ENCODE assay signal across 26 cellular contexts in genomic region chr7:73954861-73955260, GRCh38.
"Had no signal": no experiment of that assay in that cellular context is flagged by ENCODE, and none has a peak within 500 bp of the region (broad histone marks: within the 10 kb centered on the region; RNA-seq: fewer than 3 reads in every experiment).

No MANE protein-coding gene starts in this region.

- H3K9me3 ChIP-seq: stomach, suprapubic skin, testis, thoracic aorta, thyroid gland, tibial artery, transverse colon, upper lobe of left lung, upper lobe of right lung, uterus, vagina had no signal

- DNase-seq: stimulated activated CD4-positive, alpha-beta T cell treated with anti-CD3 and anti-CD28 coated beads, Interleukin-2, amount 100 ng/mL, for 48 hours; stimulated activated CD4-positive, alpha-beta T cell treated with anti-CD3 and anti-CD28 coated beads, Interleukin-4, amount 100 ng/mL, for 1 hour; stimulated activated CD4-positive, alpha-beta T cell treated with anti-CD3 and anti-CD28 coated beads, Interleukin-4, amount 100 ng/mL, for 24 hours; stimulated activated CD4-positive, alpha-beta T cell treated with anti-CD3 and anti-CD28 coated beads, Interleukin-4, amount 100 ng/mL, for 4 hours; stimulated activated CD8-positive, alpha-beta memory T cell treated with anti-CD3 and anti-CD28 coated beads, Interleukin-4, amount 100 ng/mL, for 48 hours; stimulated activated naive B cell treated with anti-CD40 and anti-IgM and Interleukin-4, amounts not matched to agents 10 μg/mL and 1 μg/mL and 100 μg/mL, for 72 hours; stimulated activated naive CD4-positive, alpha-beta T cell; stimulated activated naive CD4-positive, alpha-beta T cell treated with Interleukin-2 at 50 U/mL for 16 hours; stimulated activated naive CD8-positive, alpha-beta T cell treated with anti-CD3 and anti-CD28 coated beads, Interleukin-15, amount 100 ng/mL, for 72 hours; stimulated activated naive CD8-positive, alpha-beta T cell treated with anti-CD3 and anti-CD28 coated beads, Interleukin-15, Interleukin-2, amounts not matched to agents 100 U/mL and 50 U/mL, for 24 hours; stomach; testis; tibial artery; transverse colon; trophoblast cell; upper lobe of right lung; uterus had no signal

- ATAC-seq: stimulated activated effector memory CD8-positive, alpha-beta T cell treated with anti-CD3 and anti-CD28 coated beads, Interleukin-12 subunit alpha, Interleukin-12 subunit beta, amount 100 ng/mL, for 72 hours; stimulated activated memory B cell treated with anti-CD40 and anti-IgM and Interleukin-4, amounts not matched to agents 10 μg/mL and 1 μg/mL and 100 μg/mL, for 72 hours; stimulated activated naive B cell treated with anti-CD40 and anti-IgM and Interleukin-4, amounts not matched to agents 10 μg/mL and 1 μg/mL and 100 μg/mL, for 72 hours; stimulated activated naive CD8-positive, alpha-beta T cell treated with anti-CD3 and anti-CD28 coated beads, Interleukin-15, amount 100 ng/mL, for 72 hours; stimulated activated naive CD8-positive, alpha-beta T cell treated with anti-CD3 and anti-CD28 coated beads, Interleukin-15, Interleukin-2, amounts not matched to agents 100 U/mL and 50 U/mL, for 24 hours; upper lobe of right lung had no signal

- H3K27ac ChIP-seq: stomach, suprapubic skin, testis, thoracic aorta, thyroid gland, tibial artery, tibial nerve, transverse colon, upper lobe of left lung, upper lobe of right lung, uterus, vagina had no signal

- H3K36me3 ChIP-seq: stomach, suprapubic skin, thoracic aorta, thyroid gland, tibial artery, tibial nerve, transverse colon, upper lobe of left lung, upper lobe of right lung, uterus, vagina had no signal

- H3K4me3 ChIP-seq: stomach, suprapubic skin, testis, thoracic aorta, thyroid gland, tibial artery, tibial nerve, transverse colon, upper lobe of left lung, upper lobe of right lung, uterus, vagina had no signal

- FAIRE-seq: urothelium cell line had no signal

- H3K27me3 ChIP-seq: stomach, suprapubic skin, testis, thyroid gland, tibial artery, tibial nerve, transverse colon, upper lobe of left lung, upper lobe of right lung, uterus, vagina had no signal

- H3K4me1 ChIP-seq: stomach, suprapubic skin, testis, thyroid gland, tibial artery, tibial nerve, transverse colon, upper lobe of left lung, upper lobe of right lung, uterus, vagina had no signal
